In genomic region chr3:72997421-72997961, GRCh38 we compare ENCODE assay signal across 8 cellular contexts. TPM values are rescaled to one million over a fixed set of nuclear protein-coding genes. Genes with fewer than 3 reads are reported as not detected.
A peak's percentile ranks its signal among the peaks of the same experiment; 100 is the strongest.
DNase-seq lines count a peak whose midpoint lies in the region; ATAC-seq and TF ChIP-seq lines count a peak whose summit lies in the region.

No MANE protein-coding gene starts in this region.

- ATAC-seq in GM18498 (IDR thresholded peaks at IDR 0.05; ENCODE audit: unreplicated experiment) (peak; percentile 27), SK-N-SH treated with all-trans-retinoic acid at 6 μM for 48 hours (peak; percentile 69)

- H3K4me3 Mint-ChIP-seq in MCF 10A (ENCODE audit: unreplicated experiment) = peak overlapping the region; percentile 86

- H3K9me3 Mint-ChIP-seq in MCF 10A (ENCODE audit: unreplicated experiment) = no peaks in the 10 kb centered on the region

- intact Hi-C loops in MCF 10A (cut with micrococcal nuclease) (loop anchor here (1.0 to 5.0 kb wide), 5 partner anchors 31 to 147 kb away; partner anchors contain the start of gene GXYLT2), posterior vena cava (cut with DNase I) (no loop called here)

- CTCF ChIA-PET in MCF 10A (lab: Yijun Ruan, JAX) = interaction anchor here (0.6 to 1.4 kb wide), 7 partner anchors 10 to 645 kb away, joined by 3 to 6 read pairs (median 3); no protein-coding TSS in a partner anchor

- BruUV-seq in MCF 10A (replicated peaks; lab: Mats Ljungman, UMichigan) = TSS peak; percentile 38

- DNase-seq in AG20443 (ENCODE audit: low spot score) (peak; percentile 41), HUDEP-2 (lab: John Stamatoyannopoulos, UW; ENCODE audit: unreplicated experiment in 76 of 76) (peak in 40 of 76 experiments; percentile 1 to 64 (median 26)), MCF 10A (ENCODE audit: unreplicated experiment) (peak; percentile 70), inferior parietal cortex (ENCODE audit: extremely low spot score) (peak; percentile 75), posterior vena cava (ENCODE audit: low spot score) (no peak)
- peak; percentile 31 for DNase-seq in stimulated activated CD4-positive, alpha-beta T cell treated with anti-CD3 and anti-CD28 coated beads, Interleukin-15, amount 100 ng/mL, for 24 hours

- peaks cover 39% of the 10 kb centered on the region for H3K36me3 Mint-ChIP-seq in MCF 10A (ENCODE audit: insufficient read depth, unreplicated experiment)

- H3K27ac Mint-ChIP-seq in MCF 10A (ENCODE audit: low read depth, unreplicated experiment) = peak overlapping the region; percentile 29

- TF ChIP-seq CTCF in MCF 10A (IDR thresholded peaks at IDR 0.05; ENCODE audit: unreplicated experiment) = peak; percentile 49

- H3K27me3 Mint-ChIP-seq in MCF 10A (ENCODE audit: insufficient read depth, unreplicated experiment) = no peaks in the 10 kb centered on the region

- peaks cover 22% of the 10 kb centered on the region for H3K4me1 Mint-ChIP-seq in MCF 10A (ENCODE audit: insufficient read depth, unreplicated experiment)

- POLR2A ChIA-PET in MCF 10A (lab: Yijun Ruan, JAX) = interaction anchor here (0.7 to 2.2 kb wide), 20 partner anchors 10 to 1307 kb away, joined by 3 to 16 read pairs (median 4); partner anchors contain the start of genes GXYLT2 and SHQ1

TF ChIP-seq in SK-N-SH treated with all-trans-retinoic acid at 6 μM for 48 hours, 23 proteins besides CTCF, POLR2A, EP300 and RAD21:
- TF ChIP-seq ZNF70 (CRISPR knock-in tag; IDR thresholded peaks at IDR 0.05) (peak; percentile 36; the same call in 1 of the 2 replicates), RARB (CRISPR knock-in tag; IDR thresholded peaks at IDR 0.05) (no peak), TSHZ2 (CRISPR knock-in tag; IDR thresholded peaks at IDR 0.05) (no peak), ESRRG (CRISPR knock-in tag; IDR thresholded peaks at IDR 0.05) (no peak), CSDC2 (CRISPR knock-in tag; IDR thresholded peaks at IDR 0.05) (no peak), ARNTL (CRISPR knock-in tag; IDR thresholded peaks at IDR 0.05; ENCODE audit: borderline replicate concordance, low read depth) (no peak), PATZ1 (CRISPR knock-in tag; IDR thresholded peaks at IDR 0.05; ENCODE audit: borderline replicate concordance) (peak; percentile 17; the same call in 1 of the 2 replicates), ZFP3 (CRISPR knock-in tag; IDR thresholded peaks at IDR 0.05) (no peak), SNAI2 (CRISPR knock-in tag; IDR thresholded peaks at IDR 0.05) (no peak), TCF4 (CRISPR knock-in tag; IDR thresholded peaks at IDR 0.05; ENCODE audit: borderline replicate concordance) (no peak), GLIS3 (CRISPR knock-in tag; IDR thresholded peaks at IDR 0.05) (no peak), ISL1 (CRISPR knock-in tag; IDR thresholded peaks at IDR 0.05) (no peak)

RNA-seq across cellular contexts. Expression of gene PPP4R2, which starts 0.9 kb away (rescaled TPM):
- total RNA-seq in MCF 10A (2022) = 86.3 and 105 TPM in 2 replicates
- total RNA-seq in posterior vena cava = 10 to 100 TPM; 36.3 to 50.1 TPM
